Comparison of ENCODE assay signal across 2 cellular contexts in the genomic region with DNA sequence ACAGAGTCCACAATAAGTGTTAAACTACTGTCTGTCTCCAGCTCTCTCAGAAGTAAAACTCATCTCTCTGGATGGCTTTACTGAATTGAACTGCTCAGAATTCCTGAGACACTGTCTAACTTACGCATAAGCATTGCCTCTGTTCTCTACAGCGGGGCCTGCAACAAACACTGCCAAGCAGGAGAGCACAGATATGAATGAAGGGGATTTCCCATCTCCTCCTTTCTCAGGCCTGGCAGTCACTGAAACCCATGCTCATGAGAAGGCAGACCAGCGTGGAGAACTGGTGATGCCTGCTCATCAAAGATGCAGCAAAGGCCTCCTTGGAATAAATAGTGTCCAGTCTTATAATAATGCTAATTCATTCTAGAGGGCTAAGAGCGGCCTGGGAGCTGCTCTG.
TF ChIP-seq lines count a peak whose summit lies in the region.

No MANE protein-coding gene starts in this region.

TF ChIP-seq in IMR-90, 13 proteins besides CTCF, POLR2A, EP300 and RAD21 (continued from another document):
- TF ChIP-seq MXI1 (IDR thresholded peaks at IDR 0.05; ENCODE audit: borderline replicate concordance, low read depth, low read length) (no peak), NFE2L2 (IDR thresholded peaks at IDR 0.05; ENCODE audit: low read depth, low read length) (no peak), CEBPB (IDR thresholded peaks at IDR 0.05; ENCODE audit: low read depth, low read length) (no peak), RCOR1 (IDR thresholded peaks at IDR 0.05; ENCODE audit: insufficient replicate concordance, low read length) (no peak), CHD1 (IDR thresholded peaks at IDR 0.05; ENCODE audit: low read depth, low read length) (no peak), SMC3 (IDR thresholded peaks at IDR 0.05; ENCODE audit: low read depth, low read length) (no peak), RFX5 (IDR thresholded peaks at IDR 0.05; ENCODE audit: low read depth, low read length) (no peak), FOS (IDR thresholded peaks at IDR 0.05; ENCODE audit: low read depth, low read length) (no peak), MAFK (IDR thresholded peaks at IDR 0.05; ENCODE audit: low read depth, low read length) (no peak), MAZ (IDR thresholded peaks at IDR 0.05; ENCODE audit: borderline replicate concordance, low read depth, low read length) (no peak)
TF ChIP-seq in IMR-90: peak in this region for 0.

TF ChIP-seq in HEK293T, 16 proteins besides CTCF, POLR2A, EP300 and RAD21 (continued from another document):
- no peak for TF ChIP-seq HDGF (IDR thresholded peaks at IDR 0.05; ENCODE audit: borderline replicate concordance)
- no peak for TF ChIP-seq ARNT (IDR thresholded peaks at IDR 0.05)
- no peak for TF ChIP-seq L3MBTL2 (conservative IDR thresholded peaks at IDR 0.05)
- TF ChIP-seq LEF1 (IDR thresholded peaks at IDR 0.05; ENCODE audit: borderline replicate concordance), result no peak
- no peak for TF ChIP-seq FOXK2 (IDR thresholded peaks at IDR 0.05)
TF ChIP-seq in HEK293T: peak in this region for 0.
